In genomic region chr17:34146440-34147043, GRCh38 we compare ENCODE assay signal across 9 cellular contexts.
DNase-seq lines count a peak whose midpoint lies in the region; ATAC-seq, FAIRE-seq and TF ChIP-seq lines count a peak whose summit lies in the region.
"Had no signal": no experiment of that assay in that cellular context is flagged by ENCODE, and none has a peak within 500 bp of the region (broad histone marks: within the 10 kb centered on the region; RNA-seq: fewer than 3 reads in every experiment).

No MANE protein-coding gene starts in this region.

- no peak overlapping the region for H2BK12ac ChIP-seq in trophoblast cell (ENCODE audit: low read length)

- no peak overlapping the region for H3K4me3 ChIP-seq in trophoblast cell (ENCODE audit: low read depth, low read length)

- H4K8ac ChIP-seq in trophoblast cell (ENCODE audit: low read depth, low read length): no peak overlapping the region

- H2BK120ac ChIP-seq in trophoblast cell (ENCODE audit: insufficient read depth, low read length, poor library complexity): no peak overlapping the region

- no CpG with 5 or more reads among the region's 5 CpGs for WGBS in trophoblast cell (ENCODE audit: extremely low coverage, insufficient coverage, insufficient read length)

- H3K4me1 Mint-ChIP-seq in activated CD4-positive, alpha-beta T cell treated with anti-CD3 and anti-CD28 coated beads, Interleukin-2, amount 10 ng/mL, durations not matched to agents 7 days and 5 days: no peaks in the 10 kb centered on the region
- H3K4me1 Mint-ChIP-seq in endothelial cell (ENCODE audit: unreplicated experiment): peaks cover 3% of the 10 kb centered on the region

- H3K27me3 Mint-ChIP-seq in activated CD4-positive, alpha-beta T cell treated with anti-CD3 and anti-CD28 coated beads, Interleukin-2, amount 10 ng/mL, durations not matched to agents 7 days and 5 days: peaks cover 9% of the 10 kb centered on the region
- peaks cover 2% of the 10 kb centered on the region for H3K27me3 Mint-ChIP-seq in endothelial cell (ENCODE audit: unreplicated experiment)

- no peak overlapping the region for H3K18ac ChIP-seq in trophoblast cell (ENCODE audit: low read length)

- H3K9me3 Mint-ChIP-seq in activated CD4-positive, alpha-beta T cell treated with anti-CD3 and anti-CD28 coated beads, Interleukin-2, amount 10 ng/mL, durations not matched to agents 7 days and 5 days: no peaks in the 10 kb centered on the region
- no peaks in the 10 kb centered on the region for H3K9me3 Mint-ChIP-seq in endothelial cell (ENCODE audit: unreplicated experiment)
- H3K9me3 Mint-ChIP-seq: T-helper 1 cell treated with Interleukin-12 subunit alpha and Interleukin-12 subunit beta and Interleukin-4 antibody, amounts not matched to agents 30 μg/mL and 1 μg/mL, for 36 hours had no signal

- no peak overlapping the region for H3K23ac ChIP-seq in trophoblast cell (ENCODE audit: low read length)

- H4K12ac ChIP-seq in trophoblast cell (ENCODE audit: low read depth, low read length): no peak overlapping the region

- H2AK5ac ChIP-seq in trophoblast cell (ENCODE audit: low read length): no peak overlapping the region

- H3K14ac ChIP-seq in trophoblast cell (ENCODE audit: low read length): no peak overlapping the region

- FAIRE-seq in GM12891 (lab: Jason Lieb, UNC): peak; percentile 92

- no peaks in the 10 kb centered on the region for H3K4me1 ChIP-seq in trophoblast cell (ENCODE audit: control insufficient read depth in 1 of 2, insufficient read depth in 2 of 2, low read length in 2 of 2)

- H3K4ac ChIP-seq in trophoblast cell (ENCODE audit: low read depth, low read length): no peak overlapping the region

- no peak overlapping the region for H3K4me3 Mint-ChIP-seq in activated CD4-positive, alpha-beta T cell treated with anti-CD3 and anti-CD28 coated beads, Interleukin-2, amount 10 ng/mL, durations not matched to agents 7 days and 5 days
- no peak overlapping the region for H3K4me3 Mint-ChIP-seq in endothelial cell (ENCODE audit: unreplicated experiment)
- H3K4me3 Mint-ChIP-seq: T-helper 1 cell treated with Interleukin-12 subunit alpha and Interleukin-12 subunit beta and Interleukin-4 antibody, amounts not matched to agents 30 μg/mL and 1 μg/mL, for 36 hours had no signal

- H3K79me2 ChIP-seq in trophoblast cell (ENCODE audit: control insufficient read depth, insufficient read depth, low read length, poor library complexity): no peaks in the 10 kb centered on the region

- no peak overlapping the region for H3K27ac ChIP-seq in trophoblast cell (ENCODE audit: low read depth, low read length)

- TF ChIP-seq POLR2A in GM12891 (IDR thresholded peaks at IDR 0.05; ENCODE audit: low read depth, low read length): no peak

- POLR2A ChIA-PET in activated CD4-positive, alpha-beta T cell treated with anti-CD3 and anti-CD28 coated beads, Interleukin-2, amount 10 ng/mL, durations not matched to agents 7 days and 5 days (lab: Charles Lee): no interaction called here

- no peak overlapping the region for H3K9ac ChIP-seq in trophoblast cell (ENCODE audit: low read length)

- no peak overlapping the region for H2BK5ac ChIP-seq in trophoblast cell (ENCODE audit: low read depth, low read length, poor library complexity)

- no peak overlapping the region for H3K27ac Mint-ChIP-seq in activated CD4-positive, alpha-beta T cell treated with anti-CD3 and anti-CD28 coated beads, Interleukin-2, amount 10 ng/mL, durations not matched to agents 7 days and 5 days
- H3K27ac Mint-ChIP-seq in endothelial cell (ENCODE audit: unreplicated experiment): no peak overlapping the region
- H3K27ac Mint-ChIP-seq: T-helper 1 cell treated with Interleukin-12 subunit alpha and Interleukin-12 subunit beta and Interleukin-4 antibody, amounts not matched to agents 30 μg/mL and 1 μg/mL, for 36 hours had no signal

- H3K9me3 ChIP-seq in trophoblast cell (ENCODE audit: insufficient read depth, low read depth, low read length): no peaks in the 10 kb centered on the region

- H3K27me3 ChIP-seq in trophoblast cell (ENCODE audit: insufficient read depth, low read length): no peaks in the 10 kb centered on the region

- peak; percentile 72 for TF ChIP-seq CTCF in endothelial cell (IDR thresholded peaks at IDR 0.05; ENCODE audit: unreplicated experiment)

- DNase-seq in GM12891 (ENCODE audit: insufficient read length, low spot score): peak; percentile 37
- DNase-seq in NCI-H187 (lab: John Stamatoyannopoulos, UW): peak; percentile 69 to 80
- peak; percentile 77 for DNase-seq in activated CD4-positive, alpha-beta T cell treated with anti-CD3 and anti-CD28 coated beads, Interleukin-2, amount 10 ng/mL, durations not matched to agents 7 days and 5 days
- peak; percentile 77 for DNase-seq in endothelial cell (ENCODE audit: low spot score)
- peak; percentile 61 to 68 for DNase-seq in trophoblast cell
- no peak for DNase-seq in putamen (ENCODE audit: low spot score)
- no peak for DNase-seq in hippocampal formation (lab: John Stamatoyannopoulos, UW)

- H2AFZ ChIP-seq in trophoblast cell (ENCODE audit: insufficient read depth, low read length, poor library complexity): no peak overlapping the region

- CTCF ChIA-PET in activated CD4-positive, alpha-beta T cell treated with anti-CD3 and anti-CD28 coated beads, Interleukin-2, amount 10 ng/mL, durations not matched to agents 7 days and 5 days (lab: Charles Lee): no interaction called here

- H4K91ac ChIP-seq in trophoblast cell (ENCODE audit: low read depth, low read length): no peak overlapping the region

- ATAC-seq in GM18870 (IDR thresholded peaks at IDR 0.05; ENCODE audit: unreplicated experiment): no peak

- no peak overlapping the region for H3K4me2 ChIP-seq in trophoblast cell (ENCODE audit: low read length)

- no peaks in the 10 kb centered on the region for H3K36me3 Mint-ChIP-seq in activated CD4-positive, alpha-beta T cell treated with anti-CD3 and anti-CD28 coated beads, Interleukin-2, amount 10 ng/mL, durations not matched to agents 7 days and 5 days (ENCODE audit: low read depth)
- H3K36me3 Mint-ChIP-seq in endothelial cell (ENCODE audit: low read depth, unreplicated experiment): no peaks in the 10 kb centered on the region

- no peaks in the 10 kb centered on the region for H3K79me1 ChIP-seq in trophoblast cell (ENCODE audit: low read length)

- no peaks in the 10 kb centered on the region for H3K36me3 ChIP-seq in trophoblast cell (ENCODE audit: control insufficient read depth in 1 of 2, insufficient read depth in 2 of 2, low read length in 2 of 2)

TF ChIP-seq in GM12891, 5 proteins besides CTCF, POLR2A, EP300 and RAD21:
- TF ChIP-seq TAF1 (IDR thresholded peaks at IDR 0.05; ENCODE audit: low read depth, low read length) (no peak), POLR2AphosphoS5 (IDR thresholded peaks at IDR 0.05; ENCODE audit: low read depth, low read length) (no peak), PAX5 (IDR thresholded peaks at IDR 0.05; ENCODE audit: insufficient read depth, low read length, severe bottlenecking) (no peak), POU2F2 (IDR thresholded peaks at IDR 0.05; ENCODE audit: low read depth, low read length) (no peak), SPI1 (IDR thresholded peaks at IDR 0.05; ENCODE audit: low read depth, low read length) (no peak)
TF ChIP-seq in GM12891: peak in this region for 0.

Comparison
In these comparisons a context has a peak if more than half of its experiments do, and no peak if none do; other contexts are left out.
1. DNase-seq: peak in GM12891 (single experiment), NCI-H187 (2 of 2), activated CD4-positive, alpha-beta T cell treated with anti-CD3 and anti-CD28 coated beads, Interleukin-2, amount 10 ng/mL, durations not matched to agents 7 days and 5 days (single experiment), endothelial cell (single experiment) and trophoblast cell (2 of 2); none in putamen (single experiment) and hippocampal formation (0 of 2).